ENCODE assay signal across 8 cellular contexts in the genomic region with DNA sequence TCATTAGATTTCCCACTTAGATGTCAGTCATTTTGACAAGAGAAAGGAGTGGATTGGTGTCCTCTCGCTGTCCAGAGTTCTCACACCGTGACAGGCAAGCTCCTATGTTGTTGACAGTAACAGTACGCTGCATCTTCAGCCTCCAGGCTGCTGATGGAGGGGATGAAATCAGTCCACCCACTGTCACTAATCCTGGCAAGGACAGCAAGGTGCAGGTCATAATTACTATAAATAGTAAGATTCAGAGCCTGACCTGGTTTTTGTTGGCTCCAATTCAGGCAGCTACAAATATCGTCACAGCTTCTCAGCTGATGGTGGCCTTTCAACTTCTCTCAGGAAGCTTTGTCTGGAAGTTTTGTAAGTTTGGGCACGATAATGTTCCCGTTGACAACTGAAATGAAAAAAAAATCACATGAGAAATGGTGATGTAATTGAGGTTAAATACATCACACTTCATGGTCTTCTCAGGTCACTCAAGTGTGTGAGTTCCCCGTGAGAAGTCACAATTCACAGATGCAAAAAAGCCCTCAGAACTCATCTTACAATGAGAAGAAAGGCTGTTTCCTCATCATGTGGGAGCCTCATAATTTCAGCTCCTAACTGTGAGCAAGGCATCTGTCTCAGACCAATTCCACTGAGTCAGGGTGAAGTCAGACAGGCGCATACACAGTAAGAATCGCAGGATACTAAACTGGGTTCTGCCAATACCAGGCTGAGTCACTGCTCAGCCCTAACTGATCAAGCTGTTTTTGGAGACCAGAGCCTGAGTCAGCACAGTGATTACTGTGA.
DNase-seq lines count a peak whose midpoint lies in the region; ATAC-seq and TF ChIP-seq lines count a peak whose summit lies in the region.
"Not testable (repeated sequence)": the region's sequence is repeated elsewhere in the genome, so short reads cannot be mapped to it uniquely, and the experiment has no call there.

No MANE protein-coding gene starts in this region.

- not testable (repeated sequence) for H3K27me3 ChIP-seq in DND-41 (ENCODE audit: insufficient read depth, low read length, poor library complexity); PC-3 (ENCODE audit: low read length); adrenal gland; aorta (ENCODE audit: control insufficient read depth in 1 of 2, insufficient read depth in 2 of 2, low read length in 1 of 2)

- H3F3A ChIP-seq in PC-3 (ENCODE audit: low read length, unreplicated experiment), result not testable (repeated sequence)

- not testable (repeated sequence) for H3K4me2 ChIP-seq in DND-41 (ENCODE audit: insufficient read depth, low read length); PC-3 (ENCODE audit: low read length)

- H3K4me1 ChIP-seq in DND-41 (ENCODE audit: insufficient read depth, low read length); PC-3 (ENCODE audit: insufficient read depth, low read length); adrenal gland (replicated peaks in 1 of 2); aorta (ENCODE audit: control insufficient read depth in 1 of 2, insufficient read depth in 2 of 2, low read length in 2 of 2): not testable (repeated sequence)

- not testable (repeated sequence) for H3K27ac ChIP-seq in DND-41 (ENCODE audit: low read length); PC-3 (ENCODE audit: low read length); adrenal gland; aorta (ENCODE audit: low read depth in 1 of 2, low read length in 2 of 2)

- not testable (repeated sequence) for H3K79me2 ChIP-seq in DND-41 (ENCODE audit: insufficient read depth, low read length); PC-3 (ENCODE audit: low read length)

- POLR2A ChIA-PET in PC-3 (lab: Charles Lee; ENCODE audit: unreplicated experiment), result not testable (repeated sequence)

- ATAC-seq in DND-41 (ENCODE audit: insufficient read depth, low read depth) (peak; percentile 29; the same call in 1 of the 3 replicates), HG02970 (IDR thresholded peaks at IDR 0.05; ENCODE audit: low FRiP score, unreplicated experiment) (peak; percentile 50), PC-3 (peak; percentile 40; the same call in 1 of the 2 replicates), omental fat pad (ENCODE audit: low FRiP score) (peak; percentile 37), aorta (ENCODE audit: low FRiP score) (peak; percentile 74)

- not testable (repeated sequence) for DNase-seq in DND-41; omental fat pad (ENCODE audit: low spot score)
- DNase-seq in PC-3, result peak; percentile 62
- DNase-seq in adrenal gland, result peak in 5 of 7 donors; percentile 15 to 34 (median 21)
- DNase-seq in epithelial cell of proximal tubule (ENCODE audit: low read depth), result peak; percentile 43
- peak; percentile 70 for DNase-seq in iris pigment epithelial cell (ENCODE audit: low read depth)
- DNase-seq in aorta, result peak in 1 of 2 donors; percentile 50

- not testable (repeated sequence) for H3K9me3 ChIP-seq in DND-41 (ENCODE audit: insufficient read depth, low read length, severe bottlenecking); PC-3 (ENCODE audit: low read length); adrenal gland (replicated peaks in 1 of 3); aorta (ENCODE audit: control insufficient read depth, low read length)

- not testable (repeated sequence) for H3K9ac ChIP-seq in DND-41 (ENCODE audit: low read depth, low read length); PC-3 (ENCODE audit: low read length)

- CTCF ChIA-PET in PC-3 (lab: Charles Lee), result not testable (repeated sequence)

- H3K4me3 ChIP-seq in DND-41 (ENCODE audit: low read depth in 1 of 2, low read length in 2 of 2); PC-3 (ENCODE audit: low read length); adrenal gland; epithelial cell of proximal tubule (ENCODE audit: low read depth, low read length); aorta (ENCODE audit: low read length in 2 of 2): not testable (repeated sequence)

- not testable (repeated sequence) for TF ChIP-seq POLR2A in adrenal gland (IDR thresholded peaks at IDR 0.05)

- not testable (repeated sequence) for BruUV-seq in PC-3 (replicated peaks; lab: Mats Ljungman, UMichigan)

- not testable (repeated sequence) for H3K9me2 ChIP-seq in PC-3 (replicated peaks; ENCODE audit: low read length)

- not testable (repeated sequence) for H3K36me3 ChIP-seq in DND-41 (ENCODE audit: insufficient read depth, low read length); PC-3 (ENCODE audit: low read depth, low read length); adrenal gland (replicated peaks in 1 of 2); aorta (ENCODE audit: control insufficient read depth in 1 of 2, insufficient read depth in 2 of 2, low read length in 1 of 2)

- H4K20me1 ChIP-seq in DND-41 (ENCODE audit: insufficient read depth, low read length); PC-3 (ENCODE audit: low read length): not testable (repeated sequence)

- 40 to 56% (median 47%) methylated on average over 6 to 9 of the region's 9 CpGs for WGBS in adrenal gland, 4 donors
- WGBS in aorta, 2 donors, result 23% methylated on average over 9 of the region's 9 CpGs

- not testable (repeated sequence) for TF ChIP-seq CTCF in DND-41 (IDR thresholded peaks at IDR 0.05; ENCODE audit: borderline replicate concordance, extremely low read depth, low read length, poor library complexity, severe bottlenecking); PC-3 (conservative IDR thresholded peaks at IDR 0.05; ENCODE audit: low read depth, low read length); adrenal gland (IDR thresholded peaks at IDR 0.05); epithelial cell of proximal tubule (conservative IDR thresholded peaks at IDR 0.05; ENCODE audit: low read depth, low read length); omental fat pad (IDR thresholded peaks at IDR 0.05)

- H2AFZ ChIP-seq in DND-41 (ENCODE audit: low read depth, low read length); PC-3 (ENCODE audit: low read length): not testable (repeated sequence)

- intact Hi-C loops in PC-3 (cut with micrococcal nuclease); adrenal gland (cut with DNase I); aorta (cut with DNase I): not testable (repeated sequence)
